ENCODE assay signal across 1 cellular context in the genomic region with DNA sequence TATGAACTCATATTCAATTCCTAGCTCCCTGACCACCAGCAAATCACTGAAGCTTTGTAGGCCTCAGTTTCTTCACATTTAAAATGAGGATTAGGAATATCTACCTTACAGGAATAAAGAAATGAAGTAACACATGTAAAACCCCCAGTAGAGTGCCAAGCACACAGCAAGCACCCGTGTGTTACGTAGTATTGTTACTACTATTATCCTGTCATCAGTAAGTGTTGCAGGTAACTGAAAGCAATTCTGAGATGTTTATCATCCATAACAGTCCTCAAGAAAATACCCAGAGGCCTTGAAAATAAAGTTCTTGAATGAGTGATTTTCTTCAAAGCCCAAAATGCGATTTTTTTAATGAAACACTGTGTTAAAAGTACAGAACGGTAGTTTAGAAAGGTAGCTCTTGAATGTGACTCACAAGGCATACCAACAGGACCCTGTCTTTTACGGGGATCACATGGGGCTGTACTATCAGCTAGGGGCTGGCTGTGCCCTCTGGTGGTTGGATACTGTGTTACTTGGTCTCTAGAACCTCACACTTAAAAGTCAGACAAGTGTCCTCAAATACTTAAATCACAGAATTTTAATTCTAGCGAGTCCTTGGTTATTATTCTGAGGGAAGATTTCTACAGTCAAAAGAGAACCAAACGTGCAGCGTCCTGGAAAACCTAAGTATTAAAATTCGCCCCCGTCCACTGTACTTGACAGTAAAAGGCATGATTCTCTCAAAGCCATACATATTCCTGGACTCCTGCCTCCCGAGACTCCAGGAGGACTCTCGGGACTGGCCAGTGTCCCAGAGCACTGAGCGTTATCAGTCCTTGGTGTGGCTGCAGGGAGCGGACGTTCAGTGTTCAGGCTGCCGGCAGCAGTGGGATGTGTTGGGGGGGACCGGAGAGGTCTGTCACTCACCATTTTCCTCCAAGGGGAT.
TF ChIP-seq lines count a peak whose summit lies in the region.

No MANE protein-coding gene starts in this region.

TF ChIP-seq in endothelial cell of umbilical vein, 7 proteins besides CTCF, POLR2A, EP300 and RAD21:
- no peak for TF ChIP-seq JUN (IDR thresholded peaks at IDR 0.05; ENCODE audit: borderline replicate concordance, insufficient read depth, insufficient read length, low read depth)
- TF ChIP-seq, protein P1, sequence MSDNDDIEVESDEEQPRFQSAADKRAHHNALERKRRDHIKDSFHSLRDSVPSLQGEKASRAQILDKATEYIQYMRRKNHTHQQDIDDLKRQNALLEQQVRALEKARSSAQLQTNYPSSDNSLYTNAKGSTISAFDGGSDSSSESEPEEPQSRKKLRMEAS (IDR thresholded peaks at IDR 0.05; ENCODE audit: insufficient read depth, insufficient read length): peak; percentile 9
